9 cellular contexts compared by ENCODE assay signal in the genomic region with DNA sequence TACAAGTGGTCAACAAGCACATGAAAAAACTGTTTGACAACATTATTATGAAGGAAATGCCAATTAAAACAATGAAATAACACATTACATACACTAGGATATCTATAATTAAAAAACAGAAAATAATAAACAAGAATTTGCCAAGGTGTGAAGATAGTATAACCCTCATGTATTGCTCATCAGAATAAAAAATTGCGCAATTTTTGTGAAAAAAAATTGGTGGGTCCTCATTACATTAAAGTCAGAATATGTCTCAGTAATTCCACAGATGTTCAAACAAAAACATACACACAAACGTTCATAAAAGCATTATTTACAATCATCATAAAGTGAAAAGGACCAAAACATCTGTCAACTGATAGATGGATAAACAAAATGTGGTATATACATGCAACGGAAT.
"Had no signal": no experiment of that assay in that cellular context is flagged by ENCODE, and none has a peak within 500 bp of the region (broad histone marks: within the 10 kb centered on the region; RNA-seq: fewer than 3 reads in every experiment).

No MANE protein-coding gene starts in this region.

- H3K9ac ChIP-seq: KMS-11 had no signal

- H3K9me3 ChIP-seq: HAP-1 had no signal

- H3K27ac ChIP-seq: HL-60, KMS-11 had no signal

- H3K4me3 ChIP-seq: GM23338, HAP-1 had no signal

- H2AFZ ChIP-seq: GM23338 had no signal

- H3K36me3 ChIP-seq: HAP-1 had no signal

- ATAC-seq: GM23338, HCT116, HepG2 had no signal

- FAIRE-seq: HepG2 had no signal

- H3K4me1 ChIP-seq: HAP-1 had no signal

- DNase-seq: H7, HFFc6, KBM-7 had no signal

- H3K4me2 ChIP-seq: GM23338, KMS-11 had no signal
